ENCODE assay signal across 23 cellular contexts in genomic region chr4:169305651-169306050, GRCh38. TPM values are rescaled to one million over a fixed set of nuclear protein-coding genes. Genes with fewer than 3 reads are reported as not detected.
DNase-seq lines count a peak whose midpoint lies in the region; ATAC-seq and TF ChIP-seq lines count a peak whose summit lies in the region.
"Had no signal": no experiment of that assay in that cellular context is flagged by ENCODE, and none has a peak within 500 bp of the region (broad histone marks: within the 10 kb centered on the region; RNA-seq: fewer than 3 reads in every experiment).

No MANE protein-coding gene starts in this region.

- ATAC-seq in left cardiac atrium (peak; percentile 78 to 89), psoas muscle (peak; percentile 97 to 99 (median 98)), HG02938 (IDR thresholded peaks at IDR 0.05; ENCODE audit: unreplicated experiment) (no peak), GM18505 (IDR thresholded peaks at IDR 0.05; ENCODE audit: unreplicated experiment) (no peak)
- ATAC-seq: activated T-cell treated with anti-CD3 and anti-CD28 coated beads, Interleukin-2, amount 50 U/mL, for 72 hours; foreskin keratinocyte; T-helper 17 cell had no signal

- H3K4me1 ChIP-seq in psoas muscle, result peaks cover 11% of the 10 kb centered on the region
- H3K4me1 ChIP-seq: foreskin keratinocyte, SJSA1, testis had no signal

- H3K27ac ChIP-seq in VCaP, result peak overlapping the region; percentile 53
- H3K27ac ChIP-seq in psoas muscle, result peak overlapping the region; percentile 87
- H3K27ac ChIP-seq: foreskin keratinocyte, neutrophil, PC-9, SJSA1, testis had no signal

- H3K27me3 ChIP-seq in psoas muscle (ENCODE audit: insufficient read depth in 3 of 3, low read length in 2 of 3), result no peaks in the 10 kb centered on the region
- H3K27me3 ChIP-seq: foreskin keratinocyte, neutrophil, SJSA1, testis had no signal

- no peaks in the 10 kb centered on the region for H3K9me3 ChIP-seq in psoas muscle
- H3K9me3 ChIP-seq: neutrophil, SJSA1, testis had no signal

- no peak for TF ChIP-seq POLR2A in GM18505 (IDR thresholded peaks at IDR 0.05; ENCODE audit: borderline replicate concordance, extremely low read depth, insufficient read depth, insufficient read length)

- TF ChIP-seq CTCF in VCaP (conservative IDR thresholded peaks at IDR 0.05) (no peak), psoas muscle (IDR thresholded peaks at IDR 0.05) (no peak)

- DNase-seq in EH (ENCODE audit: low read depth) (peak; percentile 75), left cardiac atrium (no peak), psoas muscle (peak; percentile 48 to 88), NCI-H2081 (lab: John Stamatoyannopoulos, UW) (no peak), RPMI8226 (no peak)
- DNase-seq: activated B cell treated with CpG ODN at 0.5 μM for 24 hours; activated CD8-positive, alpha-beta memory T cell treated with anti-CD3 and anti-CD28 coated beads for 24 hours; activated T-cell treated with anti-CD3 and anti-CD28 coated beads, Interleukin-2, amount 50 U/mL, for 72 hours; CD8-positive, alpha-beta memory T cell; dermis blood vessel endothelial cell; foreskin keratinocyte; MM.1S; NCI-H226; PC-9; retina; stimulated activated CD4-positive, alpha-beta T cell treated with anti-CD3 and anti-CD28 coated beads, Interleukin-15, amount 100 ng/mL, for 24 hours; T-helper 17 cell; testis had no signal

- H3K4me3 ChIP-seq in psoas muscle, result no peak overlapping the region
- H3K4me3 ChIP-seq: PC-9, SJSA1, testis had no signal

- intact Hi-C loops in left cardiac atrium (cut with DNase I), result no loop called here
- intact Hi-C loops in psoas muscle (cut with DNase I), result no loop called here

- no peaks in the 10 kb centered on the region for H3K36me3 ChIP-seq in psoas muscle (ENCODE audit: insufficient read depth in 1 of 2, low read depth in 1 of 2)
- H3K36me3 ChIP-seq: neutrophil, SJSA1 had no signal

- WGBS in psoas muscle, 3 donors, result 23 to 34% (median 25%) methylated on average over 2 of the region's 2 CpGs

RNA-seq across cellular contexts. Expression of gene SH3RF1, which starts 34.9 kb away (rescaled TPM):
- total RNA-seq in left cardiac atrium, result 10 to 100 TPM in 1 of 2 donors, 1 to 10 TPM in 1; 8.7 to 12.8 TPM
- 10 to 100 TPM; 19.2 to 35.9 (median 27.0) TPM for total RNA-seq in psoas muscle
- 1 to 10 TPM; 4.8 to 7.4 (median 5.3) TPM for polyA plus RNA-seq in psoas muscle
- polyA plus RNA-seq: CD8-positive, alpha-beta memory T cell had no signal

Comparison
In these comparisons a context has a peak if more than half of its experiments do, and no peak if none do; other contexts are left out.
1. DNase-seq: peak in EH (single experiment) and psoas muscle (2 of 2); none in left cardiac atrium (single experiment), NCI-H2081 (0 of 2) and RPMI8226 (single experiment).
2. ATAC-seq: peak in left cardiac atrium (2 of 2) and psoas muscle (4 of 4); none in HG02938 (single experiment) and GM18505 (single experiment).